31 cellular contexts compared by ENCODE assay signal in genomic region chrX:651922-652775, GRCh38. TPM values are rescaled to one million over a fixed set of nuclear protein-coding genes. Genes with fewer than 3 reads are reported as not detected.
"Had no signal": no experiment of that assay in that cellular context is flagged by ENCODE, and none has a peak within 500 bp of the region (broad histone marks: within the 10 kb centered on the region; RNA-seq: fewer than 3 reads in every experiment).

No MANE protein-coding gene starts in this region.

- H3K27ac ChIP-seq: breast epithelium, esophagus muscularis mucosa, foreskin keratinocyte, heart right ventricle, right lobe of liver, thoracic aorta, vagina had no signal

- H3K4me3 Mint-ChIP-seq: activated B cell treated with CpG ODN at 0.5 μM for 24 hours; activated CD8-positive, alpha-beta T cell treated with anti-CD3 and anti-CD28 coated beads for 36 hours; activated T-cell treated with anti-CD3 and anti-CD28 coated beads, Interleukin-2, amount 50 U/mL, for 4 hours; activated T-helper 17 cell treated with anti-CD3 and anti-CD28 coated beads, Interleukin-2, amount 50 U/mL, for 72 hours; central memory CD8-positive, alpha-beta T cell; dendritic cell treated with granulocyte-macrophage colony-stimulating factor and Interleukin-4, amounts not matched to agents 40 ng/mL and 50 ng/mL, for 4 days; endodermal cell; naive thymus-derived CD4-positive, alpha-beta T cell; stimulated activated effector memory CD8-positive, alpha-beta T cell treated with anti-CD3 and anti-CD28 coated beads, Interleukin-12 subunit alpha, Interleukin-12 subunit beta, amount 100 ng/mL, for 72 hours; stimulated activated naive CD8-positive, alpha-beta T cell treated with anti-CD3 and anti-CD28 coated beads, Interleukin-15, Interleukin-2, amounts not matched to agents 100 ng/mL and 50 ng/mL, for 24 hours; T-cell; T-helper 2 cell treated with Interferon-gamma antibody and Interleukin-4, amounts not matched to agents 5 μg/mL and 100 μg/mL, for 36 hours; type B pancreatic cell had no signal

- H3K36me3 Mint-ChIP-seq: naive thymus-derived CD4-positive, alpha-beta T cell; T-cell; type B pancreatic cell had no signal

- H3K36me3 ChIP-seq: breast epithelium, esophagus muscularis mucosa, heart right ventricle, right lobe of liver, thoracic aorta, vagina had no signal

- H3K27me3 ChIP-seq: foreskin keratinocyte, right lobe of liver, vagina had no signal

- H3K27me3 Mint-ChIP-seq: activated B cell treated with CpG ODN at 0.5 μM for 24 hours; activated CD8-positive, alpha-beta T cell treated with anti-CD3 and anti-CD28 coated beads for 36 hours; activated T-helper 17 cell treated with anti-CD3 and anti-CD28 coated beads, Interleukin-2, amount 50 U/mL, for 72 hours; central memory CD8-positive, alpha-beta T cell; stimulated activated naive CD8-positive, alpha-beta T cell treated with anti-CD3 and anti-CD28 coated beads, Interleukin-15, Interleukin-2, amounts not matched to agents 100 ng/mL and 50 ng/mL, for 24 hours had no signal

- H3K9me3 Mint-ChIP-seq: activated B cell treated with CpG ODN at 0.5 μM for 24 hours; activated CD8-positive, alpha-beta T cell treated with anti-CD3 and anti-CD28 coated beads for 36 hours; activated T-helper 17 cell treated with anti-CD3 and anti-CD28 coated beads, Interleukin-2, amount 50 U/mL, for 72 hours; dendritic cell treated with granulocyte-macrophage colony-stimulating factor and Interleukin-4, amounts not matched to agents 40 ng/mL and 50 ng/mL, for 4 days; endodermal cell; stimulated activated naive CD8-positive, alpha-beta T cell treated with anti-CD3 and anti-CD28 coated beads, Interleukin-15, Interleukin-2, amounts not matched to agents 100 ng/mL and 50 ng/mL, for 24 hours; T-cell; T-helper 2 cell treated with Interferon-gamma antibody and Interleukin-4, amounts not matched to agents 5 μg/mL and 100 μg/mL, for 36 hours; type B pancreatic cell had no signal

- H3K27ac Mint-ChIP-seq: activated B cell treated with CpG ODN at 0.5 μM for 24 hours; activated CD8-positive, alpha-beta T cell treated with anti-CD3 and anti-CD28 coated beads for 36 hours; activated T-helper 17 cell treated with anti-CD3 and anti-CD28 coated beads, Interleukin-2, amount 50 U/mL, for 72 hours; dendritic cell treated with granulocyte-macrophage colony-stimulating factor and Interleukin-4, amounts not matched to agents 40 ng/mL and 50 ng/mL, for 4 days; endodermal cell; naive thymus-derived CD4-positive, alpha-beta T cell; progenitor cell of endocrine pancreas; stimulated activated effector memory CD8-positive, alpha-beta T cell treated with anti-CD3 and anti-CD28 coated beads, Interleukin-12 subunit alpha, Interleukin-12 subunit beta, amount 100 ng/mL, for 72 hours; stimulated activated naive CD8-positive, alpha-beta T cell treated with anti-CD3 and anti-CD28 coated beads, Interleukin-15, Interleukin-2, amounts not matched to agents 100 ng/mL and 50 ng/mL, for 24 hours; T-cell; T-helper 2 cell treated with Interferon-gamma antibody and Interleukin-4, amounts not matched to agents 5 μg/mL and 100 μg/mL, for 36 hours; type B pancreatic cell had no signal

- ATAC-seq: activated CD8-positive, alpha-beta T cell treated with anti-CD3 and anti-CD28 coated beads for 36 hours; activated T-cell treated with anti-CD3 and anti-CD28 coated beads, Interleukin-2, amount 50 U/mL, for 4 hours; activated T-helper 17 cell treated with anti-CD3 and anti-CD28 coated beads, Interleukin-2, amount 50 U/mL, for 72 hours; foreskin keratinocyte; heart right ventricle; left ventricle myocardium superior; naive thymus-derived CD4-positive, alpha-beta T cell; right lobe of liver; stimulated activated effector memory CD8-positive, alpha-beta T cell treated with anti-CD3 and anti-CD28 coated beads, Interleukin-12 subunit alpha, Interleukin-12 subunit beta, amount 100 ng/mL, for 72 hours; T-cell had no signal

- H3K9me3 ChIP-seq: breast epithelium, heart right ventricle, right lobe of liver, thoracic aorta, vagina had no signal

- H3K4me3 ChIP-seq: breast epithelium, esophagus muscularis mucosa, heart right ventricle, right lobe of liver, skin epidermis, thoracic aorta, vagina had no signal

- H3K4me1 ChIP-seq: breast epithelium, esophagus muscularis mucosa, foreskin keratinocyte, heart right ventricle, right lobe of liver, vagina had no signal

- DNase-seq: activated B cell treated with CpG ODN at 0.5 μM for 24 hours; activated CD4-positive, alpha-beta T cell treated with anti-CD3 and anti-CD28 coated beads, Interleukin-2, amount 50 U/mL, for 1 hour; activated CD8-positive, alpha-beta T cell treated with anti-CD3 and anti-CD28 coated beads for 36 hours; activated gamma-delta T cell treated with Interleukin-2 at 50 U/mL for 16 hours; activated naive CD4-positive, alpha-beta T cell treated with anti-CD3 and anti-CD28 coated beads, Interleukin-2, amount 50 U/mL, for 16 hours; activated T-cell treated with anti-CD3 and anti-CD28 coated beads, Interleukin-2, amount 50 U/mL, for 4 hours; endodermal cell; foreskin keratinocyte; heart right ventricle; left ventricle myocardium superior; mammary epithelial cell; midbrain; naive thymus-derived CD4-positive, alpha-beta T cell; right lobe of liver; stimulated activated CD4-positive, alpha-beta T cell treated with anti-CD3 and anti-CD28 coated beads, Interleukin-4, amount 100 ng/mL, for 24 hours; T-cell had no signal

- H3K4me1 Mint-ChIP-seq: activated B cell treated with CpG ODN at 0.5 μM for 24 hours; activated T-helper 17 cell treated with anti-CD3 and anti-CD28 coated beads, Interleukin-2, amount 50 U/mL, for 72 hours; central memory CD8-positive, alpha-beta T cell; naive thymus-derived CD4-positive, alpha-beta T cell; stimulated activated effector memory CD8-positive, alpha-beta T cell treated with anti-CD3 and anti-CD28 coated beads, Interleukin-12 subunit alpha, Interleukin-12 subunit beta, amount 100 ng/mL, for 72 hours; T-cell had no signal

RNA-seq across cellular contexts. Expression of gene SHOX, which starts 21.6 kb away (rescaled TPM):
- total RNA-seq: activated B cell treated with CpG ODN at 0.5 μM for 24 hours; activated CD8-positive, alpha-beta T cell treated with anti-CD3 and anti-CD28 coated beads for 36 hours; activated T-cell treated with anti-CD3 and anti-CD28 coated beads, Interleukin-2, amount 50 U/mL, for 4 hours; activated T-helper 17 cell treated with anti-CD3 and anti-CD28 coated beads, Interleukin-2, amount 50 U/mL, for 72 hours; endodermal cell; foreskin keratinocyte; heart right ventricle; left ventricle myocardium superior; mammary epithelial cell; naive thymus-derived CD4-positive, alpha-beta T cell; osteocyte; progenitor cell of endocrine pancreas; renal cortical epithelial cell; right lobe of liver; T-cell; vagina had no signal
- polyA plus RNA-seq: foreskin keratinocyte; heart right ventricle; mammary epithelial cell; naive thymus-derived CD4-positive, alpha-beta T cell had no signal
